Comparison of ENCODE assay signal across 14 cellular contexts in genomic region chr13:73171926-73172325, GRCh38.
DNase-seq lines count a peak whose midpoint lies in the region; ATAC-seq and TF ChIP-seq lines count a peak whose summit lies in the region.
"Had no signal": no experiment of that assay in that cellular context is flagged by ENCODE, and none has a peak within 500 bp of the region (broad histone marks: within the 10 kb centered on the region; RNA-seq: fewer than 3 reads in every experiment).

No MANE protein-coding gene starts in this region.

- peaks cover 0 to 5% (median 3%) of the 10 kb centered on the region in 3 donors for H3K4me1 Mint-ChIP-seq in CD8-positive, alpha-beta memory T cell

- DNase-seq in Right ventricle myocardium inferior (ENCODE audit: missing footprints) (no peak), cardiac septum (ENCODE audit: low spot score) (no peak), choroid plexus epithelial cell (ENCODE audit: low read depth) (peak; percentile 47), iris pigment epithelial cell (ENCODE audit: low read depth) (peak; percentile 68)
- DNase-seq in CD8-positive, alpha-beta memory T cell = no peak
- DNase-seq in activated naive CD4-positive, alpha-beta T cell treated with anti-CD3 and anti-CD28 coated beads, Interleukin-2, amount 50 U/mL, for 16 hours = no peak
- DNase-seq: 8988T, anterior cingulate cortex, NCI-H1048, NCI-H524, thyroid gland had no signal

- no peaks in the 10 kb centered on the region for H3K36me3 Mint-ChIP-seq in CD8-positive, alpha-beta memory T cell

- POLR2A ChIA-PET in CD8-positive, alpha-beta memory T cell (lab: Charles Lee) = no interaction called here

- 58% methylated on average over 5 of the region's 5 CpGs for WGBS in urinary bladder

- H3K27ac ChIP-seq in urinary bladder (ENCODE audit: low read depth) = peak overlapping the region; percentile 33
- no peak overlapping the region for H3K27ac ChIP-seq in CD8-positive, alpha-beta memory T cell (ENCODE audit: low read depth, low read length)
- H3K27ac ChIP-seq: thyroid gland, VCaP had no signal

- no peak overlapping the region for H3K27ac Mint-ChIP-seq in CD8-positive, alpha-beta memory T cell

- ATAC-seq in Right ventricle myocardium inferior (peak; percentile 79), GM21367 (IDR thresholded peaks at IDR 0.05; ENCODE audit: unreplicated experiment) (no peak)

- TF ChIP-seq CTCF in choroid plexus epithelial cell (conservative IDR thresholded peaks at IDR 0.05; ENCODE audit: low read depth, low read length) = peak; percentile 16

- H3K4me3 Mint-ChIP-seq in CD8-positive, alpha-beta memory T cell = no peak overlapping the region

- no peaks in the 10 kb centered on the region for H3K9me3 ChIP-seq in CD8-positive, alpha-beta memory T cell (ENCODE audit: low read length)
- H3K9me3 ChIP-seq: thyroid gland had no signal

- CTCF ChIA-PET in CD8-positive, alpha-beta memory T cell (lab: Charles Lee) = interaction anchor here (0.6 kb wide), 1 partner anchor 104 kb away, joined by 3 read pairs; no protein-coding TSS in a partner anchor

- intact Hi-C loops in Right ventricle myocardium inferior (cut with DNase I) = no loop called here
- intact Hi-C loops in cardiac septum (cut with DNase I) = no loop called here

- H3K27me3 Mint-ChIP-seq in CD8-positive, alpha-beta memory T cell = no peaks in the 10 kb centered on the region

- peaks cover 2% of the 10 kb centered on the region for H3K4me1 ChIP-seq in urinary bladder (ENCODE audit: insufficient read depth)
- no peaks in the 10 kb centered on the region for H3K4me1 ChIP-seq in CD8-positive, alpha-beta memory T cell (ENCODE audit: insufficient read depth, low read length)
- H3K4me1 ChIP-seq: thyroid gland had no signal

- no peaks in the 10 kb centered on the region for H3K27me3 ChIP-seq in CD8-positive, alpha-beta memory T cell (ENCODE audit: insufficient read depth, low read length, poor library complexity, severe bottlenecking)
- H3K27me3 ChIP-seq: thyroid gland had no signal

- no peaks in the 10 kb centered on the region for H3K36me3 ChIP-seq in urinary bladder (ENCODE audit: insufficient read depth)
- no peaks in the 10 kb centered on the region for H3K36me3 ChIP-seq in CD8-positive, alpha-beta memory T cell (ENCODE audit: insufficient read depth, low read length)
- H3K36me3 ChIP-seq: thyroid gland had no signal

- H3K4me3 ChIP-seq in choroid plexus epithelial cell (ENCODE audit: low read depth, low read length) = no peak overlapping the region
- H3K4me3 ChIP-seq in urinary bladder (ENCODE audit: low read depth, low read length) = no peak overlapping the region
- no peak overlapping the region for H3K4me3 ChIP-seq in CD8-positive, alpha-beta memory T cell (ENCODE audit: low read length)
- H3K4me3 ChIP-seq: thyroid gland had no signal

- H3K9me3 Mint-ChIP-seq in CD8-positive, alpha-beta memory T cell = no peaks in the 10 kb centered on the region

Comparison
In these comparisons a context has a peak if more than half of its experiments do, and no peak if none do; other contexts are left out.
1. DNase-seq: peak in choroid plexus epithelial cell (single experiment) and iris pigment epithelial cell (single experiment); none in Right ventricle myocardium inferior (single experiment), cardiac septum (single experiment), CD8-positive, alpha-beta memory T cell (0 of 5) and activated naive CD4-positive, alpha-beta T cell treated with anti-CD3 and anti-CD28 coated beads, Interleukin-2, amount 50 U/mL, for 16 hours (single experiment).